In the genomic region with DNA sequence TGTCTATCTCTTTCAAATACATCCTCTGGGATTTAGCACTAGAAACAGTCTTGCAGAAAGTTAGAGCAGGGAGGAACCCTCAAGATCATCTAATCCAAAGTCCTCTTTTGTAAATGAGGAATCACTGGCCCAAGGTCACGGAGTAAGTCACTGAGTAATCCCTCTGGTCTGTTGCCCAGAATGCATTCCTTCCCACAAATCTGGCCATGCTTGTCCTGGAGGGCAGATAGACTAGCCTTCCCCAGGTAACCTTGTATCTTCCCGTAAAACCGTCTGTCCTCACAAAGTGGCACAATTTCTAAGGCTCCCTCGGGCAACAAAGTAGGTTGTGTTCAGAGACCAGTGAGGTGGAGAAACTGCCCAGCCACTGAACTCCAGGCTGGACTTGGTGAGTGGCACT, we compare ENCODE assay signal across 12 cellular contexts. TPM values are rescaled to one million over a fixed set of nuclear protein-coding genes. Genes with fewer than 3 reads are reported as not detected.
DNase-seq lines count a peak whose midpoint lies in the region; ATAC-seq, FAIRE-seq and TF ChIP-seq lines count a peak whose summit lies in the region.
"Had no signal": no experiment of that assay in that cellular context is flagged by ENCODE, and none has a peak within 500 bp of the region (broad histone marks: within the 10 kb centered on the region; RNA-seq: fewer than 3 reads in every experiment).

No MANE protein-coding gene starts in this region.

- H4K20me1 ChIP-seq in fibroblast of lung (ENCODE audit: control insufficient read depth, extremely low read depth, insufficient read depth, low read length) = no peaks in the 10 kb centered on the region

- H3K79me2 ChIP-seq in fibroblast of lung (ENCODE audit: control insufficient read depth, insufficient read depth, low read length) = peaks cover 91% of the 10 kb centered on the region

- no peaks in the 10 kb centered on the region for H3K9me3 ChIP-seq in fibroblast of lung (ENCODE audit: control insufficient read depth, insufficient read depth, low read depth, low read length)
- H3K9me3 ChIP-seq: BE2C had no signal

- DNase-seq in ACHN (peak; percentile 78), RCC 7860 (ENCODE audit: low spot score) (peak; percentile 58), fibroblast of lung (ENCODE audit: low read depth in 2 of 2) (peak; percentile 75 to 91), myocyte (ENCODE audit: low read depth) (peak; percentile 69), iPS-NIHi11 (ENCODE audit: low spot score) (no peak), cerebellum (ENCODE audit: low spot score) (no peak), retina (no peak)
- DNase-seq: BE2C, NCI-H526 treated with DMSO at 0.1 percent for 48 hours, posterior cingulate gyrus, T-helper 17 cell had no signal

- H2AFZ ChIP-seq in fibroblast of lung (ENCODE audit: low read length) = no peak overlapping the region

- ATAC-seq in HG02759 (IDR thresholded peaks at IDR 0.05; ENCODE audit: unreplicated experiment) = no peak
- ATAC-seq: T-helper 17 cell had no signal

- H3K27ac ChIP-seq in fibroblast of lung (ENCODE audit: insufficient read depth, low read length) = peak overlapping the region; percentile 30

- no peak overlapping the region for H3K9ac ChIP-seq in fibroblast of lung (ENCODE audit: insufficient read depth, low read length)

- no peak for TF ChIP-seq CTCF in fibroblast of lung (conservative IDR thresholded peaks at IDR 0.05 in 1 of 2, IDR thresholded peaks at IDR 0.05 in 1 of 2; ENCODE audit: low read depth in 1 of 2, low read length in 2 of 2)

- peak overlapping the region; percentile 40 for H3K4me2 ChIP-seq in fibroblast of lung (ENCODE audit: extremely low read depth, insufficient read depth, low read length)

- no peak overlapping the region for H3K4me3 ChIP-seq in fibroblast of lung (replicated peaks in 1 of 4; ENCODE audit: control extremely low read depth in 1 of 4, insufficient read depth in 1 of 4, low read depth in 3 of 4, low read length in 4 of 4)

- peak; percentile 94 for FAIRE-seq in RCC 7860 (lab: Jason Lieb, UNC)

- peaks cover 2% of the 10 kb centered on the region for H3K36me3 ChIP-seq in fibroblast of lung (ENCODE audit: control insufficient read depth, insufficient read depth, low read length)
- H3K36me3 ChIP-seq: BE2C had no signal

- no peaks in the 10 kb centered on the region for H3K27me3 ChIP-seq in fibroblast of lung (ENCODE audit: control insufficient read depth, insufficient read depth, low read length)
- H3K27me3 ChIP-seq: BE2C had no signal

- H3K4me1 ChIP-seq in fibroblast of lung (ENCODE audit: control insufficient read depth, extremely low read depth, insufficient read depth, low read length) = peaks cover 40% of the 10 kb centered on the region

- in situ Hi-C loops in ACHN (cut with HindIII; ENCODE audit: low pct_ligation_motif_present, low pct_unique_long_range_greater_than_20kb, low sequenced_read_pairs) = no loop called here

RNA-seq across cellular contexts. Expression of a gene that starts 46.2 kb away (rescaled TPM):
- total RNA-seq in fibroblast of lung (252 and 303 TPM in 2 replicates), myocyte (51.4 and 65.3 TPM in 2 replicates), cerebellum (15.0 TPM)
- polyA plus RNA-seq in fibroblast of lung = 144 and 192 TPM in 2 replicates
- 65.9 and 114 TPM in 2 replicates for polyA plus RNA-seq in fibroblast of lung (2012)
- 313 and 334 TPM in 2 replicates for polyA minus RNA-seq in fibroblast of lung (ENCODE audit: low replicate concordance)
- 43.2 TPM for polyA plus RNA-seq in myocyte (2012)

Comparison
In these comparisons a context has a peak if more than half of its experiments do, and no peak if none do; other contexts are left out.
1. DNase-seq: peak in ACHN (single experiment), RCC 7860 (single experiment), fibroblast of lung (2 of 2) and myocyte (single experiment); none in iPS-NIHi11 (single experiment), cerebellum (single experiment) and retina (single experiment).